Comparison of ENCODE assay signal across 17 cellular contexts in genomic region chr3:51691949-51692348, GRCh38. TPM values are rescaled to one million over a fixed set of nuclear protein-coding genes. Genes with fewer than 3 reads are reported as not detected.
DNase-seq lines count a peak whose midpoint lies in the region; ATAC-seq and TF ChIP-seq lines count a peak whose summit lies in the region.
"Had no signal": no experiment of that assay in that cellular context is flagged by ENCODE, and none has a peak within 500 bp of the region (broad histone marks: within the 10 kb centered on the region; RNA-seq: fewer than 3 reads in every experiment).

No MANE protein-coding gene starts in this region.

- H3K4me3 Mint-ChIP-seq in natural killer cell treated with Interleukin-12 subunit alpha and Interleukin-12 subunit beta and Interleukin-15 and Interleukin-18, amount 100 ng/mL, for 72 hours, result no peak overlapping the region
- H3K4me3 Mint-ChIP-seq in natural killer cell (no peak overlapping the region), neural crest cell (no peak overlapping the region)
- H3K4me3 Mint-ChIP-seq in central memory CD8-positive, alpha-beta T cell, result no peak overlapping the region
- H3K4me3 Mint-ChIP-seq in activated CD4-positive, alpha-beta T cell treated with anti-CD3 and anti-CD28 coated beads, Interleukin-2, amount 10 ng/mL, durations not matched to agents 24 days and 14 days, result no peak overlapping the region
- H3K4me3 Mint-ChIP-seq: CD8-positive, alpha-beta T cell had no signal

- no peaks in the 10 kb centered on the region for H3K36me3 Mint-ChIP-seq in natural killer cell treated with Interleukin-12 subunit alpha and Interleukin-12 subunit beta and Interleukin-15 and Interleukin-18, amount 100 ng/mL, for 72 hours
- H3K36me3 Mint-ChIP-seq in natural killer cell, result no peaks in the 10 kb centered on the region
- peaks cover 13% of the 10 kb centered on the region for H3K36me3 Mint-ChIP-seq in central memory CD8-positive, alpha-beta T cell (ENCODE audit: insufficient read depth)
- H3K36me3 Mint-ChIP-seq in neural crest cell (ENCODE audit: low read depth), result no peaks in the 10 kb centered on the region
- H3K36me3 Mint-ChIP-seq in activated CD4-positive, alpha-beta T cell treated with anti-CD3 and anti-CD28 coated beads, Interleukin-2, amount 10 ng/mL, durations not matched to agents 24 days and 14 days (ENCODE audit: low read depth), result peaks cover 28% of the 10 kb centered on the region

- peak overlapping the region; percentile 50 to 73 for H3K27ac Mint-ChIP-seq in natural killer cell treated with Interleukin-12 subunit alpha and Interleukin-12 subunit beta and Interleukin-15 and Interleukin-18, amount 100 ng/mL, for 72 hours
- H3K27ac Mint-ChIP-seq in natural killer cell (peak overlapping the region in 1 of 2 donors; percentile 12), neural crest cell (ENCODE audit: unreplicated experiment) (peak overlapping the region; percentile 50)
- H3K27ac Mint-ChIP-seq in central memory CD8-positive, alpha-beta T cell (ENCODE audit: low read depth), result peak overlapping the region; percentile 82
- H3K27ac Mint-ChIP-seq in activated CD4-positive, alpha-beta T cell treated with anti-CD3 and anti-CD28 coated beads, Interleukin-2, amount 10 ng/mL, durations not matched to agents 24 days and 14 days, result no peak overlapping the region

- no peaks in the 10 kb centered on the region for H3K9me3 Mint-ChIP-seq in natural killer cell treated with Interleukin-12 subunit alpha and Interleukin-12 subunit beta and Interleukin-15 and Interleukin-18, amount 100 ng/mL, for 72 hours
- H3K9me3 Mint-ChIP-seq in natural killer cell (no peaks in the 10 kb centered on the region), neural crest cell (no peaks in the 10 kb centered on the region)
- H3K9me3 Mint-ChIP-seq in central memory CD8-positive, alpha-beta T cell, result no peaks in the 10 kb centered on the region
- no peaks in the 10 kb centered on the region for H3K9me3 Mint-ChIP-seq in activated CD4-positive, alpha-beta T cell treated with anti-CD3 and anti-CD28 coated beads, Interleukin-2, amount 10 ng/mL, durations not matched to agents 24 days and 14 days
- H3K9me3 Mint-ChIP-seq: CD8-positive, alpha-beta T cell had no signal

- H3K27me3 Mint-ChIP-seq in natural killer cell treated with Interleukin-12 subunit alpha and Interleukin-12 subunit beta and Interleukin-15 and Interleukin-18, amount 100 ng/mL, for 72 hours, result no peaks in the 10 kb centered on the region
- H3K27me3 Mint-ChIP-seq in natural killer cell (ENCODE audit: low read depth in 2 of 2), result no peaks in the 10 kb centered on the region
- H3K27me3 Mint-ChIP-seq in central memory CD8-positive, alpha-beta T cell, result no peaks in the 10 kb centered on the region
- H3K27me3 Mint-ChIP-seq in neural crest cell (ENCODE audit: low read depth), result no peaks in the 10 kb centered on the region
- H3K27me3 Mint-ChIP-seq in activated CD4-positive, alpha-beta T cell treated with anti-CD3 and anti-CD28 coated beads, Interleukin-2, amount 10 ng/mL, durations not matched to agents 24 days and 14 days, result no peaks in the 10 kb centered on the region

- ATAC-seq in natural killer cell treated with Interleukin-12 subunit alpha and Interleukin-12 subunit beta and Interleukin-15 and Interleukin-18, amount 100 ng/mL, for 72 hours, result no peak
- no peak for ATAC-seq in natural killer cell
- no peak for ATAC-seq in central memory CD8-positive, alpha-beta T cell (replicated peaks; ENCODE audit: extremely low read depth, poor library complexity, severe bottlenecking)
- no peak for ATAC-seq in HG03039 (IDR thresholded peaks at IDR 0.05; ENCODE audit: unreplicated experiment)
- ATAC-seq: CD8-positive, alpha-beta T cell; HepG2 had no signal

- intact Hi-C loops in natural killer cell (cut with micrococcal nuclease), result no loop called here
- intact Hi-C loops in activated CD4-positive, alpha-beta T cell treated with anti-CD3 and anti-CD28 coated beads, Interleukin-2, amount 10 ng/mL, durations not matched to agents 24 days and 14 days (cut with micrococcal nuclease), result no loop called here

- H3K4me1 Mint-ChIP-seq in natural killer cell treated with Interleukin-12 subunit alpha and Interleukin-12 subunit beta and Interleukin-15 and Interleukin-18, amount 100 ng/mL, for 72 hours (ENCODE audit: low read depth in 2 of 2), result peaks cover 17 to 27% of the 10 kb centered on the region in 2 donors
- peaks cover 18 to 51% of the 10 kb centered on the region in 2 donors for H3K4me1 Mint-ChIP-seq in natural killer cell
- peaks cover 47% of the 10 kb centered on the region for H3K4me1 Mint-ChIP-seq in central memory CD8-positive, alpha-beta T cell
- H3K4me1 Mint-ChIP-seq in neural crest cell, result peaks cover 3% of the 10 kb centered on the region
- peaks cover 27% of the 10 kb centered on the region for H3K4me1 Mint-ChIP-seq in activated CD4-positive, alpha-beta T cell treated with anti-CD3 and anti-CD28 coated beads, Interleukin-2, amount 10 ng/mL, durations not matched to agents 24 days and 14 days

- DNase-seq in natural killer cell treated with Interleukin-12 subunit alpha and Interleukin-12 subunit beta and Interleukin-15 and Interleukin-18, amount 100 ng/mL, for 72 hours (ENCODE audit: low spot score), result no peak
- no peak for DNase-seq in natural killer cell
- DNase-seq in central memory CD8-positive, alpha-beta T cell (ENCODE audit: low spot score in 2 of 2), result no peak
- no peak for DNase-seq in neural crest cell (ENCODE audit: low read depth, low spot score)
- DNase-seq in NCI-H128 (lab: John Stamatoyannopoulos, UW; ENCODE audit: unreplicated experiment), result no peak
- DNase-seq in SIG-M5 (lab: John Stamatoyannopoulos, UW), result no peak
- DNase-seq in activated CD4-positive, alpha-beta T cell treated with anti-CD3 and anti-CD28 coated beads, Interleukin-2, amount 10 ng/mL, durations not matched to agents 24 days and 14 days, result no peak
- DNase-seq: DMS53, NCI-H1436, NCI-H1930, NCI-H345, NCI-H524 treated with DMSO at 0.1 percent for 48 hours, SJCRH30 had no signal

- TF ChIP-seq CTCF in natural killer cell (IDR thresholded peaks at IDR 0.05) (no peak), neural crest cell (conservative IDR thresholded peaks at IDR 0.05) (no peak)

RNA-seq across cellular contexts. Expression of gene GRM2, which starts 14.9 kb away (rescaled TPM):
- 1 to 10 TPM in 1 of 2 donors, under 1 TPM in 1; 0.90 to 1.0 TPM for total RNA-seq in natural killer cell treated with Interleukin-12 subunit alpha and Interleukin-12 subunit beta and Interleukin-15 and Interleukin-18, amount 100 ng/mL, for 72 hours
- 1 to 10 TPM; 5.6 to 8.0 (median 7.4) TPM for total RNA-seq in natural killer cell
- 6.6 and 8.3 TPM in 2 replicates for total RNA-seq in neural crest cell
- 0.24 and 0.86 TPM in 2 replicates for total RNA-seq in activated CD4-positive, alpha-beta T cell treated with anti-CD3 and anti-CD28 coated beads, Interleukin-2, amount 10 ng/mL, durations not matched to agents 24 days and 14 days
- total RNA-seq: H4 had no signal

RNA-seq across cellular contexts. Expression of gene TEX264, which starts 20.9 kb away (rescaled TPM):
- 10 to 100 TPM; 27.0 to 31.9 TPM for total RNA-seq in natural killer cell treated with Interleukin-12 subunit alpha and Interleukin-12 subunit beta and Interleukin-15 and Interleukin-18, amount 100 ng/mL, for 72 hours
- 10 to 100 TPM; 41.1 to 46.8 (median 45.4) TPM for total RNA-seq in natural killer cell
- 20.8 and 23.2 TPM in 2 replicates for total RNA-seq in neural crest cell
- 45.6 and 47.0 TPM in 2 replicates for total RNA-seq in activated CD4-positive, alpha-beta T cell treated with anti-CD3 and anti-CD28 coated beads, Interleukin-2, amount 10 ng/mL, durations not matched to agents 24 days and 14 days
